ENCODE assay signal across 12 cellular contexts in genomic region chr19:18506545-18506944, GRCh38. TPM values are rescaled to one million over a fixed set of nuclear protein-coding genes. Genes with fewer than 3 reads are reported as not detected.
DNase-seq lines count a peak whose midpoint lies in the region; ATAC-seq and TF ChIP-seq lines count a peak whose summit lies in the region.
"Had no signal": no experiment of that assay in that cellular context is flagged by ENCODE, and none has a peak within 500 bp of the region (broad histone marks: within the 10 kb centered on the region; RNA-seq: fewer than 3 reads in every experiment).

No MANE protein-coding gene starts in this region.

- H3K4me1 ChIP-seq in CD8-positive, alpha-beta T cell (ENCODE audit: insufficient read depth, low read length), result peaks cover 83% of the 10 kb centered on the region
- H3K4me1 ChIP-seq in endodermal cell (ENCODE audit: control insufficient read depth, insufficient read depth, low read length), result peaks cover 23% of the 10 kb centered on the region
- H3K4me1 ChIP-seq in skeletal muscle tissue (ENCODE audit: control insufficient read depth in 3 of 3, insufficient read depth in 3 of 3, low read length in 3 of 3), result peaks cover 89 to 96% (median 91%) of the 10 kb centered on the region in 3 donors

- no peak for DNase-seq in CD8-positive, alpha-beta T cell
- DNase-seq in endodermal cell, result no peak
- no peak for DNase-seq in inferior parietal cortex (ENCODE audit: extremely low spot score)
- DNase-seq in medulla oblongata (ENCODE audit: extremely low spot score), result no peak
- DNase-seq in NCI-H2081 (lab: John Stamatoyannopoulos, UW), result no peak
- no peak for DNase-seq in cerebellar nuclear complex (lab: John Stamatoyannopoulos, UW)
- DNase-seq: DMS53, IMR-90, NCI-H187 treated with DMSO at 0.1 percent for 48 hours had no signal

- CTCF ChIA-PET in CD8-positive, alpha-beta T cell (lab: Charles Lee), result interaction anchor here (0.7 to 6.9 kb wide), 8 partner anchors 10 to 82 kb away, joined by 3 to 56 read pairs (median 6); partner anchors contain the start of genes ELL and REX1BD

- H3K27ac ChIP-seq in CD8-positive, alpha-beta T cell (ENCODE audit: low read depth, low read length), result peak overlapping the region; percentile 34
- H3K27ac ChIP-seq in VCaP, result peak overlapping the region; percentile 94
- no peak overlapping the region for H3K27ac ChIP-seq in endodermal cell (ENCODE audit: low read depth, low read length)
- H3K27ac ChIP-seq in skeletal muscle tissue (ENCODE audit: low read depth, low read length), result peak overlapping the region; percentile 80

- POLR2A ChIA-PET in CD8-positive, alpha-beta T cell (lab: Charles Lee), result interaction anchor here (1.0 to 1.9 kb wide), 4 partner anchors 10 to 83 kb away, joined by 3 to 14 read pairs (median 4); partner anchors contain the start of genes ELL and UBA52

- H3K4me1 Mint-ChIP-seq in CD8-positive, alpha-beta T cell (ENCODE audit: low read depth), result peaks cover 83% of the 10 kb centered on the region
- peaks cover 30% of the 10 kb centered on the region for H3K4me1 Mint-ChIP-seq in endodermal cell

- no peak for TF ChIP-seq CTCF in CD8-positive, alpha-beta T cell (IDR thresholded peaks at IDR 0.05)
- TF ChIP-seq CTCF in VCaP (conservative IDR thresholded peaks at IDR 0.05), result no peak
- no peak for TF ChIP-seq CTCF in endodermal cell (conservative IDR thresholded peaks at IDR 0.05)

- no peaks in the 10 kb centered on the region for H3K9me3 Mint-ChIP-seq in CD8-positive, alpha-beta T cell
- no peaks in the 10 kb centered on the region for H3K9me3 Mint-ChIP-seq in endodermal cell

- no peaks in the 10 kb centered on the region for H3K27me3 ChIP-seq in CD8-positive, alpha-beta T cell (ENCODE audit: insufficient read depth, low read length)
- H3K27me3 ChIP-seq in endodermal cell (ENCODE audit: control insufficient read depth, insufficient read depth, low read length, poor library complexity, severe bottlenecking) (no peaks in the 10 kb centered on the region), skeletal muscle tissue (ENCODE audit: control insufficient read depth in 3 of 3, insufficient read depth in 3 of 3, low read length in 3 of 3) (no peaks in the 10 kb centered on the region)

- peak; percentile 51 for ATAC-seq in CD8-positive, alpha-beta T cell

- H3K4me3 Mint-ChIP-seq in CD8-positive, alpha-beta T cell, result peak overlapping the region; percentile 66
- no peak overlapping the region for H3K4me3 Mint-ChIP-seq in endodermal cell

- H3K27me3 Mint-ChIP-seq in CD8-positive, alpha-beta T cell (ENCODE audit: low read depth), result no peaks in the 10 kb centered on the region
- H3K27me3 Mint-ChIP-seq in endodermal cell (ENCODE audit: insufficient read depth), result no peaks in the 10 kb centered on the region
- H3K27me3 Mint-ChIP-seq: progenitor cell of endocrine pancreas had no signal

- H3K4me3 ChIP-seq in CD8-positive, alpha-beta T cell (ENCODE audit: low read depth, low read length), result no peak overlapping the region
- H3K4me3 ChIP-seq in endodermal cell (ENCODE audit: low read length), result no peak overlapping the region
- peak overlapping the region in 2 of 3 donors; percentile 43 to 54 for H3K4me3 ChIP-seq in skeletal muscle tissue (ENCODE audit: low read length in 3 of 3)

- H3K9ac ChIP-seq in endodermal cell (ENCODE audit: extremely low read depth, low read length, poor library complexity, severe bottlenecking) (no peak overlapping the region), skeletal muscle tissue (ENCODE audit: low read depth in 1 of 3, low read length in 3 of 3) (peak overlapping the region; percentile 11 to 79 (median 24))

- H3K36me3 ChIP-seq in CD8-positive, alpha-beta T cell (ENCODE audit: insufficient read depth, low read length), result no peaks in the 10 kb centered on the region
- H3K36me3 ChIP-seq in endodermal cell (ENCODE audit: control insufficient read depth, insufficient read depth, low read length) (no peaks in the 10 kb centered on the region), skeletal muscle tissue (ENCODE audit: control insufficient read depth in 3 of 3, insufficient read depth in 3 of 3, low read length in 3 of 3) (no peaks in the 10 kb centered on the region)

- intact Hi-C loops in CD8-positive, alpha-beta T cell (cut with DNase I, micrococcal nuclease), result no loop called here

- H3K36me3 Mint-ChIP-seq in CD8-positive, alpha-beta T cell, result peaks cover 2% of the 10 kb centered on the region
- no peaks in the 10 kb centered on the region for H3K36me3 Mint-ChIP-seq in endodermal cell (ENCODE audit: low read depth)

- H3K27ac Mint-ChIP-seq in CD8-positive, alpha-beta T cell, result peak overlapping the region; percentile 89
- peak overlapping the region; percentile 83 for H3K27ac Mint-ChIP-seq in endodermal cell
- H3K27ac Mint-ChIP-seq: progenitor cell of endocrine pancreas had no signal

- H3K9me3 ChIP-seq in CD8-positive, alpha-beta T cell (ENCODE audit: low read length), result no peaks in the 10 kb centered on the region
- H3K9me3 ChIP-seq in endodermal cell (ENCODE audit: control insufficient read depth, low read length) (no peaks in the 10 kb centered on the region), skeletal muscle tissue (ENCODE audit: control insufficient read depth in 3 of 3, low read length in 3 of 3) (no peaks in the 10 kb centered on the region)

- 94 to 97% methylated on average over 9 of the region's 9 CpGs for WGBS in endodermal cell (ENCODE audit: insufficient coverage in 1 of 2, insufficient read length in 1 of 2), 2 experiments

RNA-seq across cellular contexts. Expression of gene ELL, which starts 15.3 kb away (rescaled TPM):
- 10 to 100 TPM; 73.4 to 75.2 TPM for total RNA-seq in CD8-positive, alpha-beta T cell
- total RNA-seq in endodermal cell (10 to 100 TPM; 10.9 to 15.4 TPM), skeletal muscle tissue (24.5 TPM)
- polyA plus RNA-seq in endodermal cell (2013, experiment 1 of 2), result 7.1 TPM
- polyA plus RNA-seq in endodermal cell (2013, experiment 2 of 2), result 6.6 TPM

RNA-seq across cellular contexts. Expression of gene FKBP8, which starts 36.8 kb away (rescaled TPM):
- 100 to 1,000 TPM; 155 to 158 TPM for total RNA-seq in CD8-positive, alpha-beta T cell
- 100 to 1,000 TPM; 277 to 336 TPM for total RNA-seq in endodermal cell
- 178 TPM for polyA plus RNA-seq in endodermal cell (2013, experiment 1 of 2)
- polyA plus RNA-seq in endodermal cell (2013, experiment 2 of 2), result 167 TPM
- 116 TPM for total RNA-seq in skeletal muscle tissue

RNA-seq across cellular contexts. Expression of gene KXD1, which starts 51.1 kb away (rescaled TPM):
- total RNA-seq in CD8-positive, alpha-beta T cell, result 10 to 100 TPM; 64.1 to 76.1 TPM
- total RNA-seq in endodermal cell (100 to 1,000 TPM; 108 to 115 TPM), skeletal muscle tissue (36.0 TPM)
- 131 TPM for polyA plus RNA-seq in endodermal cell (2013, experiment 1 of 2)
- polyA plus RNA-seq in endodermal cell (2013, experiment 2 of 2), result 120 TPM

Comparison
In these comparisons a context has a peak if more than half of its experiments do, and no peak if none do; other contexts are left out.
1. H3K4me3 ChIP-seq: peak in skeletal muscle tissue (2 of 3); none in CD8-positive, alpha-beta T cell (single experiment) and endodermal cell (single experiment).